2 cellular contexts compared by ENCODE assay signal in the genomic region with DNA sequence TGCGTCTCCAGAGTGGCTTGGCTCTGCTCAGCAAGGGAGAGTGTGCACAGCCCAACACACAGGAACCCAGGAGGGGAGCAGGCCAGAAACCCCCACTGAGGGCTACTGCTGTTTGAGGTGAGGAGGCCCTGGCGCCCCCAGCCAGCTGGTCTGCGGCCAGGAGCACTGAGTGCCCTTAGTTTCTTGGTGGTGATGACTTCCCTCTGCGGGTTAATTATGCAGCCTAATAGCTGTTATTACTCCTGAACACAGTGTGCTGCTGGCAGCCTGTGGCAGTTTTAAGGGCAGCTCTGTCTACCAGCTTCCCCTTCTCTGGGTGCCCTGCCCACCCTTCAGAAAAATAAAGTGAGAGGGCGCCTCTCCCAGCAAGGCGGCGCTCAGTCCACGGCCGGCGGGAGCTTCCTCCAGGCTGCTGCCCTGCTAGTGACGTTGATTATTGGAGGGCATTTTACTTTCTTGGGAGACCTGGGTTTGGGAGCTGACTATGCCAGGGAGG.
TF ChIP-seq lines count a peak whose summit lies in the region.

No MANE protein-coding gene starts in this region.

TF ChIP-seq in liver, 16 proteins besides CTCF, POLR2A, EP300 and RAD21:
- TF ChIP-seq GABPA (IDR thresholded peaks at IDR 0.05 in 1 of 2, conservative IDR thresholded peaks at IDR 0.05 in 1 of 2), result no peak
- TF ChIP-seq SP1 (IDR thresholded peaks at IDR 0.05), result no peak
- TF ChIP-seq HNF4A (conservative IDR thresholded peaks at IDR 0.05), result no peak
- TF ChIP-seq, protein P1, sequence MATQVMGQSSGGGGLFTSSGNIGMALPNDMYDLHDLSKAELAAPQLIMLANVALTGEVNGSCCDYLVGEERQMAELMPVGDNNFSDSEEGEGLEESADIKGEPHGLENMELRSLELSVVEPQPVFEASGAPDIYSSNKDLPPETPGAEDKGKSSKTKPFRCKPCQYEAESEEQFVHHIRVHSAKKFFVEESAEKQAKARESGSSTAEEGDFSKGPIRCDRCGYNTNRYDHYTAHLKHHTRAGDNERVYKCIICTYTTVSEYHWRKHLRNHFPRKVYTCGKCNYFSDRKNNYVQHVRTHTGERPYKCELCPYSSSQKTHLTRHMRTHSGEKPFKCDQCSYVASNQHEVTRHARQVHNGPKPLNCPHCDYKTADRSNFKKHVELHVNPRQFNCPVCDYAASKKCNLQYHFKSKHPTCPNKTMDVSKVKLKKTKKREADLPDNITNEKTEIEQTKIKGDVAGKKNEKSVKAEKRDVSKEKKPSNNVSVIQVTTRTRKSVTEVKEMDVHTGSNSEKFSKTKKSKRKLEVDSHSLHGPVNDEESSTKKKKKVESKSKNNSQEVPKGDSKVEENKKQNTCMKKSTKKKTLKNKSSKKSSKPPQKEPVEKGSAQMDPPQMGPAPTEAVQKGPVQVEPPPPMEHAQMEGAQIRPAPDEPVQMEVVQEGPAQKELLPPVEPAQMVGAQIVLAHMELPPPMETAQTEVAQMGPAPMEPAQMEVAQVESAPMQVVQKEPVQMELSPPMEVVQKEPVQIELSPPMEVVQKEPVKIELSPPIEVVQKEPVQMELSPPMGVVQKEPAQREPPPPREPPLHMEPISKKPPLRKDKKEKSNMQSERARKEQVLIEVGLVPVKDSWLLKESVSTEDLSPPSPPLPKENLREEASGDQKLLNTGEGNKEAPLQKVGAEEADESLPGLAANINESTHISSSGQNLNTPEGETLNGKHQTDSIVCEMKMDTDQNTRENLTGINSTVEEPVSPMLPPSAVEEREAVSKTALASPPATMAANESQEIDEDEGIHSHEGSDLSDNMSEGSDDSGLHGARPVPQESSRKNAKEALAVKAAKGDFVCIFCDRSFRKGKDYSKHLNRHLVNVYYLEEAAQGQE (IDR thresholded peaks at IDR 0.05), result no peak
- TF ChIP-seq JUND (IDR thresholded peaks at IDR 0.05), result no peak
- TF ChIP-seq, protein P2, sequence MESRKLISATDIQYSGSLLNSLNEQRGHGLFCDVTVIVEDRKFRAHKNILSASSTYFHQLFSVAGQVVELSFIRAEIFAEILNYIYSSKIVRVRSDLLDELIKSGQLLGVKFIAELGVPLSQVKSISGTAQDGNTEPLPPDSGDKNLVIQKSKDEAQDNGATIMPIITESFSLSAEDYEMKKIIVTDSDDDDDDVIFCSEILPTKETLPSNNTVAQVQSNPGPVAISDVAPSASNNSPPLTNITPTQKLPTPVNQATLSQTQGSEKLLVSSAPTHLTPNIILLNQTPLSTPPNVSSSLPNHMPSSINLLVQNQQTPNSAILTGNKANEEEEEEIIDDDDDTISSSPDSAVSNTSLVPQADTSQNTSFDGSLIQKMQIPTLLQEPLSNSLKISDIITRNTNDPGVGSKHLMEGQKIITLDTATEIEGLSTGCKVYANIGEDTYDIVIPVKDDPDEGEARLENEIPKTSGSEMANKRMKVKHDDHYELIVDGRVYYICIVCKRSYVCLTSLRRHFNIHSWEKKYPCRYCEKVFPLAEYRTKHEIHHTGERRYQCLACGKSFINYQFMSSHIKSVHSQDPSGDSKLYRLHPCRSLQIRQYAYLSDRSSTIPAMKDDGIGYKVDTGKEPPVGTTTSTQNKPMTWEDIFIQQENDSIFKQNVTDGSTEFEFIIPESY (IDR thresholded peaks at IDR 0.05), result no peak
- TF ChIP-seq HNF4G (IDR thresholded peaks at IDR 0.05), result no peak
- no peak for TF ChIP-seq FOXA2 (IDR thresholded peaks at IDR 0.05)
- no peak for TF ChIP-seq NR2F2 (IDR thresholded peaks at IDR 0.05)
- TF ChIP-seq, protein P3, sequence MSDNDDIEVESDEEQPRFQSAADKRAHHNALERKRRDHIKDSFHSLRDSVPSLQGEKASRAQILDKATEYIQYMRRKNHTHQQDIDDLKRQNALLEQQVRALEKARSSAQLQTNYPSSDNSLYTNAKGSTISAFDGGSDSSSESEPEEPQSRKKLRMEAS (IDR thresholded peaks at IDR 0.05), result no peak
- no peak for TF ChIP-seq TAF1 (conservative IDR thresholded peaks at IDR 0.05)
- no peak for TF ChIP-seq YY1 (IDR thresholded peaks at IDR 0.05)
- no peak for TF ChIP-seq EGR1 (IDR thresholded peaks at IDR 0.05; ENCODE audit: low read depth in 2 of 2)
- no peak for TF ChIP-seq FOXA1 (IDR thresholded peaks at IDR 0.05)
- TF ChIP-seq RXRA (IDR thresholded peaks at IDR 0.05), result no peak
- TF ChIP-seq, protein P4, sequence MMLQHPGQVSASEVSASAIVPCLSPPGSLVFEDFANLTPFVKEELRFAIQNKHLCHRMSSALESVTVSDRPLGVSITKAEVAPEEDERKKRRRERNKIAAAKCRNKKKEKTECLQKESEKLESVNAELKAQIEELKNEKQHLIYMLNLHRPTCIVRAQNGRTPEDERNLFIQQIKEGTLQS (IDR thresholded peaks at IDR 0.05), result no peak

TF ChIP-seq in HepG2, 621 proteins besides CTCF, POLR2A, EP300 and RAD21:
- TF ChIP-seq ZBTB8A (CRISPR knock-in tag; IDR thresholded peaks at IDR 0.05; ENCODE audit: borderline replicate concordance, low read depth) (no peak), ZFP36L2 (CRISPR knock-in tag; IDR thresholded peaks at IDR 0.05) (no peak), ZNF883 (CRISPR knock-in tag; IDR thresholded peaks at IDR 0.05; ENCODE audit: not compliant biosample characterization) (no peak), ZNF790 (CRISPR knock-in tag; IDR thresholded peaks at IDR 0.05; ENCODE audit: borderline replicate concordance) (no peak), ZNF768 (CRISPR knock-in tag; IDR thresholded peaks at IDR 0.05) (no peak)
- TF ChIP-seq, protein P5, sequence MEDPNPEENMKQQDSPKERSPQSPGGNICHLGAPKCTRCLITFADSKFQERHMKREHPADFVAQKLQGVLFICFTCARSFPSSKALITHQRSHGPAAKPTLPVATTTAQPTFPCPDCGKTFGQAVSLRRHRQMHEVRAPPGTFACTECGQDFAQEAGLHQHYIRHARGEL (CRISPR knock-in tag; IDR thresholded peaks at IDR 0.05), result no peak
TF ChIP-seq in HepG2: peak in this region for 0.
